Comparison of ENCODE assay signal across 26 cellular contexts in genomic region chr3:42189071-42189470, GRCh38.
DNase-seq lines count a peak whose midpoint lies in the region; ATAC-seq, FAIRE-seq and TF ChIP-seq lines count a peak whose summit lies in the region.
"Had no signal": no experiment of that assay in that cellular context is flagged by ENCODE, and none has a peak within 500 bp of the region (broad histone marks: within the 10 kb centered on the region; RNA-seq: fewer than 3 reads in every experiment).

No MANE protein-coding gene starts in this region.

- ATAC-seq in DND-41 (ENCODE audit: insufficient read depth, low read depth) (0 out of 3 replicates have a peak, but pooled peaks have one; percentile 36), Right ventricle myocardium inferior (peak; percentile 79)
- ATAC-seq: gastroesophageal sphincter; HepG2; lower lobe of right lung; natural killer cell treated with Interleukin-12 subunit alpha and Interleukin-12 subunit beta and Interleukin-15 and Interleukin-18, amount 100 ng/mL, for 72 hours had no signal

- H4K20me1 ChIP-seq in DND-41 (ENCODE audit: insufficient read depth, low read length): no peaks in the 10 kb centered on the region
- no peaks in the 10 kb centered on the region; the same call in 1 of the 2 replicates for H4K20me1 ChIP-seq in Karpas-422 (ENCODE audit: insufficient read depth, low read depth, low read length)

- TF ChIP-seq POLR2A in esophagus squamous epithelium (IDR thresholded peaks at IDR 0.05): no peak

- H3K79me2 ChIP-seq in DND-41 (ENCODE audit: insufficient read depth, low read length) (no peaks in the 10 kb centered on the region), Karpas-422 (ENCODE audit: low read length) (peaks cover 44% of the 10 kb centered on the region)

- no peak for DNase-seq in DND-41
- DNase-seq in Karpas-422: no peak
- no peak for DNase-seq in Right ventricle myocardium inferior (ENCODE audit: missing footprints)
- DNase-seq in mucosa of gallbladder (ENCODE audit: low spot score): peak; percentile 51
- DNase-seq in esophagus squamous epithelium (lab: John Stamatoyannopoulos, UW): no peak
- no peak for DNase-seq in NOMO-1 treated with dmso at 0.1 percent for 144 hours (lab: John Stamatoyannopoulos, UW; ENCODE audit: unreplicated experiment)
- no peak for DNase-seq in D721Med (ENCODE audit: insufficient read length, low spot score)
- DNase-seq in HAP-1 (ENCODE audit: low spot score in 2 of 2): no peak
- DNase-seq: activated CD4-positive, alpha-beta memory T cell treated with anti-CD3 and anti-CD28 coated beads for 36 hours; activated CD4-positive, CD25-positive, alpha-beta regulatory T cell treated with anti-CD3 and anti-CD28 coated beads, Interleukin-2, amount 50 U/mL, for 72 hours; BE2C; cortex of kidney; DMS79; HCEC 1CT; islet precursor cell; Kasumi-1; lower lobe of right lung; NCI-H1694 treated with DMSO at 0.1 percent for 48 hours; NCI-H526 had no signal

- H3K36me3 ChIP-seq in DND-41 (ENCODE audit: insufficient read depth, low read length) (peaks cover 33% of the 10 kb centered on the region), Karpas-422 (ENCODE audit: insufficient read depth, low read length) (peaks cover 16% of the 10 kb centered on the region; the same call in 1 of the 2 replicates), esophagus squamous epithelium (peaks cover 3 to 94% (median 4%) of the 10 kb centered on the region in 3 donors), HAP-1 (replicated peaks) (no peaks in the 10 kb centered on the region; the same call in 1 of the 2 replicates)
- H3K36me3 ChIP-seq: BE2C had no signal

- no peak for TF ChIP-seq CTCF in DND-41 (IDR thresholded peaks at IDR 0.05; ENCODE audit: borderline replicate concordance, extremely low read depth, low read length, poor library complexity, severe bottlenecking)
- no peak for TF ChIP-seq CTCF in esophagus squamous epithelium (IDR thresholded peaks at IDR 0.05)
- TF ChIP-seq CTCF in D721Med (IDR thresholded peaks at IDR 0.05; ENCODE audit: insufficient read depth, missing control alignments): no peak

- H3K4me2 ChIP-seq in DND-41 (ENCODE audit: insufficient read depth, low read length) (no peak overlapping the region), Karpas-422 (ENCODE audit: low read depth, low read length, poor library complexity, severe bottlenecking) (no peak overlapping the region)
- H3K4me2 ChIP-seq: smooth muscle cell had no signal

- in situ Hi-C loops in HAP-1 (cut with MboI; ENCODE audit: low sequenced_read_pairs): no loop called here

- H2AFZ ChIP-seq in DND-41 (ENCODE audit: low read depth, low read length) (no peak overlapping the region), Karpas-422 (ENCODE audit: low read length) (no peak overlapping the region)

- no peaks in the 10 kb centered on the region for H3K9me2 ChIP-seq in Karpas-422 (replicated peaks; ENCODE audit: insufficient read depth, low read length)

- no peak overlapping the region for H3K9ac ChIP-seq in DND-41 (ENCODE audit: low read depth, low read length)
- H3K9ac ChIP-seq in Karpas-422 (ENCODE audit: low read length): no peak overlapping the region

- no peak for FAIRE-seq in D721Med (lab: Jason Lieb, UNC)
- FAIRE-seq: endometrium, HepG2 had no signal

- 0 out of 2 replicates have a peak, but pooled peaks cover 3% of the 10 kb centered on the region for H3K4me1 ChIP-seq in DND-41 (ENCODE audit: insufficient read depth, low read length)
- H3K4me1 ChIP-seq in Karpas-422 (ENCODE audit: low read length): peaks cover 39% of the 10 kb centered on the region
- peaks cover 0 to 28% (median 6%) of the 10 kb centered on the region in 3 donors for H3K4me1 ChIP-seq in esophagus squamous epithelium
- no peaks in the 10 kb centered on the region for H3K4me1 ChIP-seq in HAP-1
- H3K4me1 ChIP-seq: BE2C had no signal

- H3K4me3 ChIP-seq in DND-41 (ENCODE audit: low read depth in 1 of 2, low read length in 2 of 2): no peak overlapping the region
- no peak overlapping the region for H3K4me3 ChIP-seq in Karpas-422 (ENCODE audit: low read length)
- no peak overlapping the region for H3K4me3 ChIP-seq in esophagus squamous epithelium
- H3K4me3 ChIP-seq in HAP-1: no peak overlapping the region
- H3K4me3 ChIP-seq: ascending aorta, cardiac muscle cell, gastroesophageal sphincter, lower lobe of right lung, smooth muscle cell had no signal

- no peaks in the 10 kb centered on the region for H3K9me3 ChIP-seq in DND-41 (ENCODE audit: insufficient read depth, low read length, severe bottlenecking)
- H3K9me3 ChIP-seq in Karpas-422 (ENCODE audit: low read length): no peaks in the 10 kb centered on the region
- H3K9me3 ChIP-seq in esophagus squamous epithelium: no peaks in the 10 kb centered on the region
- no peaks in the 10 kb centered on the region for H3K9me3 ChIP-seq in HAP-1
- H3K9me3 ChIP-seq: ascending aorta, BE2C, gastroesophageal sphincter, lower lobe of right lung had no signal

- H3K27me3 ChIP-seq in DND-41 (ENCODE audit: insufficient read depth, low read length, poor library complexity) (no peaks in the 10 kb centered on the region), Karpas-422 (ENCODE audit: low read length) (no peaks in the 10 kb centered on the region), esophagus squamous epithelium (no peaks in the 10 kb centered on the region), HAP-1 (ENCODE audit: low read depth) (no peaks in the 10 kb centered on the region)
- H3K27me3 ChIP-seq: ascending aorta, BE2C, cardiac muscle cell, gastroesophageal sphincter had no signal

- H3K27ac ChIP-seq in DND-41 (ENCODE audit: low read length) (no peak overlapping the region), Karpas-422 (ENCODE audit: low read length) (peak overlapping the region; percentile 31; the same call in 1 of the 2 replicates), esophagus squamous epithelium (no peak overlapping the region)
- H3K27ac ChIP-seq: ascending aorta, cardiac muscle cell, lower lobe of right lung had no signal

- intact Hi-C loops in Right ventricle myocardium inferior (cut with DNase I) (loop anchor here (10.0 kb wide), 1 partner anchor 174 kb away; no protein-coding TSS in a partner anchor), esophagus squamous epithelium (cut with DNase I) (no loop called here)

- whole genome bisulfite sequencing in esophagus squamous epithelium, 2 donors: 69 to 73% methylated on average over 5 of the region's 5 CpGs
